ENCODE assay signal across 8 cellular contexts in genomic region chrX:16671005-16671404, GRCh38. TPM values are rescaled to one million over a fixed set of nuclear protein-coding genes. Genes with fewer than 3 reads are reported as not detected.
DNase-seq lines count a peak whose midpoint lies in the region; ATAC-seq and TF ChIP-seq lines count a peak whose summit lies in the region.

No MANE protein-coding gene starts in this region.

- no peaks in the 10 kb centered on the region for H4K20me1 ChIP-seq in Karpas-422 (ENCODE audit: insufficient read depth, low read depth, low read length)

- no peaks in the 10 kb centered on the region for H3K27me3 Mint-ChIP-seq in WTC11 (ENCODE audit: low read depth)

- DNase-seq in NCI-H345 (lab: John Stamatoyannopoulos, UW) (peak; percentile 41), NCI-H345 treated with DMSO at 0.1 percent for 48 hours (lab: John Stamatoyannopoulos, UW; ENCODE audit: unreplicated experiment) (no peak), Karpas-422 (peak; percentile 79), WTC11 (ENCODE audit: low spot score) (no peak), globus pallidus (ENCODE audit: low spot score) (peak; percentile 64), UCSD-AML1 (lab: John Stamatoyannopoulos, UW; ENCODE audit: unreplicated experiment) (no peak)
- peak; percentile 22 for DNase-seq in stimulated activated CD4-positive, alpha-beta T cell treated with anti-CD3 and anti-CD28 coated beads, Interleukin-4, amount 100 ng/mL, for 24 hours

- no peak overlapping the region for H3K4me2 ChIP-seq in Karpas-422 (ENCODE audit: low read depth, low read length, poor library complexity, severe bottlenecking)

- H3K36me3 ChIP-seq in Karpas-422 (ENCODE audit: insufficient read depth, low read length) = no peaks in the 10 kb centered on the region

- H3K9me3 Mint-ChIP-seq in WTC11 = no peaks in the 10 kb centered on the region

- H3K9me2 ChIP-seq in Karpas-422 (replicated peaks; ENCODE audit: insufficient read depth, low read length) = no peaks in the 10 kb centered on the region

- H3K4me1 Mint-ChIP-seq in WTC11 = peaks cover 13% of the 10 kb centered on the region

- no peak for TF ChIP-seq CTCF in WTC11 (IDR thresholded peaks at IDR 0.05)

- H3K27me3 ChIP-seq in Karpas-422 (ENCODE audit: low read length) = no peaks in the 10 kb centered on the region

- no peaks in the 10 kb centered on the region for H3K4me1 ChIP-seq in Karpas-422 (ENCODE audit: low read length)

- H3K4me3 Mint-ChIP-seq in WTC11 = no peak overlapping the region

- H3K9ac ChIP-seq in Karpas-422 (ENCODE audit: low read length) = no peak overlapping the region

- CTCF ChIA-PET in WTC11 (lab: Charles Lee) = interaction anchor here (1.1 to 2.0 kb wide), 3 partner anchors 282 to 740 kb away, joined by 3 to 5 read pairs (median 5); no protein-coding TSS in a partner anchor

- no peak overlapping the region for H3K27ac ChIP-seq in Karpas-422 (ENCODE audit: low read length)

- H2AFZ ChIP-seq in Karpas-422 (ENCODE audit: low read length) = no peak overlapping the region

- peak overlapping the region; percentile 60; the same call in 1 of the 2 replicates for H3K27ac Mint-ChIP-seq in WTC11

- no peaks in the 10 kb centered on the region for H3K9me3 ChIP-seq in Karpas-422 (ENCODE audit: low read length)

- ATAC-seq in WTC11 (peak; percentile 46; the same call in 1 of the 2 replicates), HG03159 (IDR thresholded peaks at IDR 0.05; ENCODE audit: unreplicated experiment) (no peak)

- peaks cover 38% of the 10 kb centered on the region for H3K36me3 Mint-ChIP-seq in WTC11

- no peaks in the 10 kb centered on the region for H3K79me2 ChIP-seq in Karpas-422 (ENCODE audit: low read length)

- POLR2A ChIA-PET in WTC11 (lab: Charles Lee) = no interaction called here

- no peak overlapping the region for H3K4me3 ChIP-seq in Karpas-422 (ENCODE audit: low read length)

TF ChIP-seq in WTC11, 78 proteins besides CTCF, POLR2A, EP300 and RAD21:
- TF ChIP-seq CREB1 (CRISPR knock-in tag; IDR thresholded peaks at IDR 0.05) (no peak), HMGXB4 (CRISPR knock-in tag; IDR thresholded peaks at IDR 0.05) (no peak), NR2C2 (CRISPR knock-in tag; IDR thresholded peaks at IDR 0.05) (no peak), ZNF396 (CRISPR knock-in tag; IDR thresholded peaks at IDR 0.05; ENCODE audit: borderline replicate concordance) (no peak), ERG (CRISPR knock-in tag; IDR thresholded peaks at IDR 0.05) (no peak)
TF ChIP-seq in WTC11: peak in this region for 0.

RNA-seq across cellular contexts. Expression of gene S100G, which starts 21.0 kb away (rescaled TPM):
- total RNA-seq in Karpas-422 (2014; rRNA removed; shearing (Covaris generic); ENCODE audit: low replicate concordance) = not detected in 2 replicates
- total RNA-seq in WTC11 (2021) = not detected in 3 replicates

RNA-seq across cellular contexts. Expression of gene CTPS2, which starts 41.5 kb away (rescaled TPM):
- total RNA-seq in Karpas-422 (2014; rRNA removed; shearing (Covaris generic); ENCODE audit: low replicate concordance) = 14.3 and 18.9 TPM in 2 replicates
- total RNA-seq in WTC11 (2021) = 23.2 to 27.6 TPM (median 27.4 TPM) in 3 replicates

RNA-seq across cellular contexts. Expression of gene SYAP1, which starts 48.4 kb away (rescaled TPM):
- 31.2 and 40.9 TPM in 2 replicates for total RNA-seq in Karpas-422 (2014; rRNA removed; shearing (Covaris generic); ENCODE audit: low replicate concordance)
- 18.5 to 19.8 TPM (median 19.1 TPM) in 3 replicates for total RNA-seq in WTC11 (2021)

Comparison
In these comparisons a context has a peak if more than half of its experiments do, and no peak if none do; other contexts are left out.
1. DNase-seq: peak in NCI-H345 (single experiment), Karpas-422 (single experiment), globus pallidus (single experiment) and stimulated activated CD4-positive, alpha-beta T cell treated with anti-CD3 and anti-CD28 coated beads, Interleukin-4, amount 100 ng/mL, for 24 hours (single experiment); none in NCI-H345 treated with DMSO at 0.1 percent for 48 hours (single experiment), WTC11 (single experiment) and UCSD-AML1 (single experiment).